Comparison of ENCODE assay signal across 25 cellular contexts in genomic region chr15:68265674-68266073, GRCh38.
"Had no signal": no experiment of that assay in that cellular context is flagged by ENCODE, and none has a peak within 500 bp of the region (broad histone marks: within the 10 kb centered on the region; RNA-seq: fewer than 3 reads in every experiment).

No MANE protein-coding gene starts in this region.

- H3K9me3 ChIP-seq: gastrocnemius medialis, heart right ventricle, ovary, right atrium auricular region, stomach, uterus had no signal

- H3K4me2 ChIP-seq: neural progenitor cell had no signal

- ATAC-seq: effector memory CD8-positive, alpha-beta T cell; gastrocnemius medialis; heart right ventricle; left colon; left ventricle myocardium superior; natural killer cell treated with Interleukin-12 subunit alpha and Interleukin-12 subunit beta and Interleukin-15 and Interleukin-18, amount 100 ng/mL, for 72 hours had no signal

- H3K36me3 Mint-ChIP-seq: immature natural killer cell; natural killer cell treated with Interleukin-12 subunit alpha and Interleukin-12 subunit beta and Interleukin-15 and Interleukin-18, amount 100 ng/mL, for 72 hours; neural progenitor cell had no signal

- H3K4me1 ChIP-seq: heart right ventricle, neural progenitor cell, right atrium auricular region, stomach, uterus had no signal

- H3K27ac ChIP-seq: gastrocnemius medialis, heart right ventricle, neural progenitor cell, ovary, right atrium auricular region, stomach, uterus had no signal

- H3K9ac ChIP-seq: neural progenitor cell had no signal

- H3K4me3 ChIP-seq: gastrocnemius medialis, heart right ventricle, lung, neural progenitor cell, ovary, right atrium auricular region, stomach, uterus had no signal

- DNase-seq: effector memory CD8-positive, alpha-beta T cell; erythroblast; gastrocnemius medialis; heart right ventricle; hypothalamus; immature natural killer cell; kidney; left colon; left ventricle myocardium superior; mesenchymal stem cell; midbrain; nucleus accumbens; ovary; small intestine; stimulated activated CD4-positive, alpha-beta T cell treated with anti-CD3 and anti-CD28 coated beads, Interleukin-12 subunit alpha, Interleukin-12 subunit beta, amount 100 ng/mL, for 4 hours; stimulated activated naive CD4-positive, alpha-beta T cell; stomach; substantia nigra; trophoblast cell; uterus had no signal

- H2AFZ ChIP-seq: neural progenitor cell had no signal

- H3K27me3 ChIP-seq: gastrocnemius medialis, neural progenitor cell, right atrium auricular region had no signal

- H3K4me1 Mint-ChIP-seq: immature natural killer cell had no signal

- H3K27ac Mint-ChIP-seq: dendritic cell treated with granulocyte-macrophage colony-stimulating factor and Interleukin-4, amounts not matched to agents 40 ng/mL and 50 ng/mL, for 4 days; effector memory CD8-positive, alpha-beta T cell; immature natural killer cell; natural killer cell treated with Interleukin-12 subunit alpha and Interleukin-12 subunit beta and Interleukin-15 and Interleukin-18, amount 100 ng/mL, for 72 hours; neural progenitor cell had no signal

- H3K9me3 Mint-ChIP-seq: dendritic cell treated with granulocyte-macrophage colony-stimulating factor and Interleukin-4, amounts not matched to agents 40 ng/mL and 50 ng/mL, for 4 days; effector memory CD8-positive, alpha-beta T cell; immature natural killer cell; natural killer cell treated with Interleukin-12 subunit alpha and Interleukin-12 subunit beta and Interleukin-15 and Interleukin-18, amount 100 ng/mL, for 72 hours; neural progenitor cell had no signal

- H3K36me3 ChIP-seq: gastrocnemius medialis, heart right ventricle, neural progenitor cell, ovary, right atrium auricular region, stomach, uterus had no signal

- H3K4me3 Mint-ChIP-seq: dendritic cell treated with granulocyte-macrophage colony-stimulating factor and Interleukin-4, amounts not matched to agents 40 ng/mL and 50 ng/mL, for 4 days; effector memory CD8-positive, alpha-beta T cell; immature natural killer cell; natural killer cell treated with Interleukin-12 subunit alpha and Interleukin-12 subunit beta and Interleukin-15 and Interleukin-18, amount 100 ng/mL, for 72 hours; neural progenitor cell had no signal
